ENCODE assay signal across 17 cellular contexts in the genomic region with DNA sequence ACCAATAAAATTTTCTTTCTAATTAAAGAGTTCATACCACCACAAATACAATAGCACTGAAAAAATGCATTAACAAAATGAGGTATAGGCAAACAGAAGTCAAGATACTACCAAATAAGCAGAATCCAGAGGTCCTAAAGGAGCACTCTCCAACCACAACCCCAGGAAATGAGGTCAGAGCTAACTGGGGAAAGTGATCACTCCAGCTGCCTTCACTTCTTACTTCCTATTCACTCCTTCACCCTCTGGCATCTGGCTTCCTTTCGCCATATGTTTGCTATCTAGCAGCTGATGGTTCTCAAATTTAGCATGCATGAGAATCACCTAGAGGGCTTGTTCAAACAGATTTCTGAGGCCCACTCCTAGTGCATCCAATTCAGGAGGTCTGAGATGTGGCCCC.
DNase-seq lines count a peak whose midpoint lies in the region; FAIRE-seq and TF ChIP-seq lines count a peak whose summit lies in the region.
"Had no signal": no experiment of that assay in that cellular context is flagged by ENCODE, and none has a peak within 500 bp of the region (broad histone marks: within the 10 kb centered on the region; RNA-seq: fewer than 3 reads in every experiment).

No MANE protein-coding gene starts in this region.

- no peak for FAIRE-seq in astrocyte (lab: Jason Lieb, UNC)
- FAIRE-seq: K562, pancreas had no signal

- peak overlapping the region; percentile 16; the same call in 1 of the 2 replicates for H3K4me2 ChIP-seq in BLaER1
- no peak overlapping the region for H3K4me2 ChIP-seq in astrocyte (ENCODE audit: low read length)

- H3K27me3 Mint-ChIP-seq in astrocyte (ENCODE audit: low read depth, unreplicated experiment) (no peaks in the 10 kb centered on the region), endodermal cell (ENCODE audit: insufficient read depth) (no peaks in the 10 kb centered on the region)

- no peaks in the 10 kb centered on the region for H3K36me3 Mint-ChIP-seq in astrocyte (ENCODE audit: low read depth, unreplicated experiment)
- H3K36me3 Mint-ChIP-seq in endodermal cell (ENCODE audit: low read depth): no peaks in the 10 kb centered on the region

- no peaks in the 10 kb centered on the region; the same call in 1 of the 2 replicates for H3K4me1 ChIP-seq in BLaER1
- H3K4me1 ChIP-seq in astrocyte (ENCODE audit: insufficient read depth, low read length): peaks cover 14% of the 10 kb centered on the region
- H3K4me1 ChIP-seq in endodermal cell (ENCODE audit: control insufficient read depth, insufficient read depth, low read length): no peaks in the 10 kb centered on the region
- H3K4me1 ChIP-seq: pancreas had no signal

- no peaks in the 10 kb centered on the region for H3K36me3 ChIP-seq in BLaER1
- H3K36me3 ChIP-seq in astrocyte (ENCODE audit: insufficient read depth, low read length): no peaks in the 10 kb centered on the region
- no peaks in the 10 kb centered on the region for H3K36me3 ChIP-seq in endodermal cell (ENCODE audit: control insufficient read depth, insufficient read depth, low read length)
- H3K36me3 ChIP-seq: brain microvascular endothelial cell, pancreas, stomach had no signal

- no peaks in the 10 kb centered on the region for H3K9me3 Mint-ChIP-seq in astrocyte (ENCODE audit: unreplicated experiment)
- no peaks in the 10 kb centered on the region for H3K9me3 Mint-ChIP-seq in endodermal cell

- WGBS in endodermal cell (ENCODE audit: insufficient coverage in 1 of 2, insufficient read length in 1 of 2), 2 experiments: 90 to 100% methylated on average over 1 of the region's 1 CpG

- no peak overlapping the region for H3K9ac ChIP-seq in BLaER1
- H3K9ac ChIP-seq in astrocyte (ENCODE audit: low read length): no peak overlapping the region
- no peak overlapping the region for H3K9ac ChIP-seq in endodermal cell (ENCODE audit: extremely low read depth, low read length, poor library complexity, severe bottlenecking)

- H3K4me3 Mint-ChIP-seq in astrocyte (ENCODE audit: unreplicated experiment) (no peak overlapping the region), endodermal cell (no peak overlapping the region)

- H4K20me1 ChIP-seq in BLaER1 (no peaks in the 10 kb centered on the region), astrocyte (ENCODE audit: insufficient read depth, low read length) (no peaks in the 10 kb centered on the region)

- DNase-seq in DMS 273 treated with DMSO at 0.1 percent for 48 hours (lab: John Stamatoyannopoulos, UW) (peak; percentile 75), NCI-H2171 (lab: John Stamatoyannopoulos, UW) (peak; percentile 83), astrocyte (ENCODE audit: low read depth) (peak; percentile 18), NCI-H128 (lab: John Stamatoyannopoulos, UW; ENCODE audit: unreplicated experiment) (no peak), NCI-H82 treated with DMSO at 0.1 percent for 48 hours (lab: John Stamatoyannopoulos, UW; ENCODE audit: unreplicated experiment) (no peak), endodermal cell (no peak)
- no peak for DNase-seq in stimulated activated CD4-positive, alpha-beta T cell treated with anti-CD3 and anti-CD28 coated beads, Interleukin-2, amount 100 ng/mL, for 48 hours
- DNase-seq: brain microvascular endothelial cell; C1 segment of cervical spinal cord; dorsolateral prefrontal cortex; hippocampal formation; NCI-H774; pancreas; stimulated activated CD4-positive, alpha-beta T cell treated with anti-CD3 and anti-CD28 coated beads, Interleukin-12 subunit alpha, Interleukin-12 subunit beta, amount 100 ng/mL, for 4 hours; stomach had no signal

- H3K9me3 ChIP-seq in BLaER1: no peaks in the 10 kb centered on the region
- no peaks in the 10 kb centered on the region for H3K9me3 ChIP-seq in astrocyte (ENCODE audit: insufficient read depth, low read depth, low read length)
- no peaks in the 10 kb centered on the region for H3K9me3 ChIP-seq in endodermal cell (ENCODE audit: control insufficient read depth, low read length)
- H3K9me3 ChIP-seq: pancreas, stomach had no signal

- peaks cover 29% of the 10 kb centered on the region for H3K4me1 Mint-ChIP-seq in astrocyte (ENCODE audit: low read depth, unreplicated experiment)
- no peaks in the 10 kb centered on the region for H3K4me1 Mint-ChIP-seq in endodermal cell

- H3K27ac ChIP-seq in BLaER1: no peak overlapping the region
- no peak overlapping the region for H3K27ac ChIP-seq in astrocyte (ENCODE audit: low read depth, low read length)
- H3K27ac ChIP-seq in endodermal cell (ENCODE audit: low read depth, low read length): no peak overlapping the region
- H3K27ac ChIP-seq: brain microvascular endothelial cell, dorsolateral prefrontal cortex, pancreas, stomach had no signal

- TF ChIP-seq CTCF in astrocyte (IDR thresholded peaks at IDR 0.05; ENCODE audit: insufficient read depth, low read depth, low read length) (no peak), endodermal cell (conservative IDR thresholded peaks at IDR 0.05) (no peak)

- no peaks in the 10 kb centered on the region for H3K27me3 ChIP-seq in BLaER1
- no peaks in the 10 kb centered on the region for H3K27me3 ChIP-seq in astrocyte (ENCODE audit: insufficient read depth, low read length)
- no peaks in the 10 kb centered on the region for H3K27me3 ChIP-seq in endodermal cell (ENCODE audit: control insufficient read depth, insufficient read depth, low read length, poor library complexity, severe bottlenecking)
- H3K27me3 ChIP-seq: brain microvascular endothelial cell, dorsolateral prefrontal cortex, pancreas, stomach had no signal

- no peak overlapping the region for H3K27ac Mint-ChIP-seq in astrocyte (ENCODE audit: unreplicated experiment)
- no peak overlapping the region for H3K27ac Mint-ChIP-seq in endodermal cell

- H2AFZ ChIP-seq in astrocyte (ENCODE audit: low read depth, low read length): no peak overlapping the region

- no peaks in the 10 kb centered on the region for H3K79me2 ChIP-seq in astrocyte (ENCODE audit: insufficient read depth, low read length)

- H3K4me3 ChIP-seq in BLaER1 (no peak overlapping the region), astrocyte (ENCODE audit: insufficient read depth, low read depth, low read length) (no peak overlapping the region), endodermal cell (ENCODE audit: low read length) (no peak overlapping the region)
- H3K4me3 ChIP-seq: dorsolateral prefrontal cortex, K562, pancreas, stomach had no signal

Comparison
In these comparisons a context has a peak if more than half of its experiments do, and no peak if none do; other contexts are left out.
1. DNase-seq: peak in DMS 273 treated with DMSO at 0.1 percent for 48 hours (single experiment), NCI-H2171 (single experiment) and astrocyte (single experiment); none in NCI-H128 (single experiment), stimulated activated CD4-positive, alpha-beta T cell treated with anti-CD3 and anti-CD28 coated beads, Interleukin-2, amount 100 ng/mL, for 48 hours (0 of 2), NCI-H82 treated with DMSO at 0.1 percent for 48 hours (single experiment) and endodermal cell (single experiment).